ENCODE assay signal across 1 cellular context in genomic region chr17:18179804-18180203, GRCh38.
TF ChIP-seq lines count a peak whose summit lies in the region.

No MANE protein-coding gene starts in this region.

TF ChIP-seq in SK-N-SH treated with all-trans-retinoic acid at 6 μM for 48 hours, 23 proteins besides CTCF, POLR2A, EP300 and RAD21 (continued from another document):
- no peak for TF ChIP-seq CSRNP3 (CRISPR knock-in tag; IDR thresholded peaks at IDR 0.05)
- TF ChIP-seq CREB5 (CRISPR knock-in tag; IDR thresholded peaks at IDR 0.05; ENCODE audit: low read depth), result no peak
- no peak for TF ChIP-seq POU6F1 (CRISPR knock-in tag; IDR thresholded peaks at IDR 0.05; ENCODE audit: borderline replicate concordance, low read depth)
- TF ChIP-seq RARB (CRISPR knock-in tag; IDR thresholded peaks at IDR 0.05), result no peak
- no peak for TF ChIP-seq ZC3H10 (CRISPR knock-in tag; IDR thresholded peaks at IDR 0.05)
- TF ChIP-seq ZNF8 (CRISPR knock-in tag; IDR thresholded peaks at IDR 0.05), result no peak
- TF ChIP-seq ZNF70 (CRISPR knock-in tag; IDR thresholded peaks at IDR 0.05), result no peak
- no peak for TF ChIP-seq ISL1 (CRISPR knock-in tag; IDR thresholded peaks at IDR 0.05)
- TF ChIP-seq GLIS3 (CRISPR knock-in tag; IDR thresholded peaks at IDR 0.05), result no peak
- no peak for TF ChIP-seq TSHZ2 (CRISPR knock-in tag; IDR thresholded peaks at IDR 0.05)
